22 cellular contexts compared by ENCODE assay signal in the genomic region with DNA sequence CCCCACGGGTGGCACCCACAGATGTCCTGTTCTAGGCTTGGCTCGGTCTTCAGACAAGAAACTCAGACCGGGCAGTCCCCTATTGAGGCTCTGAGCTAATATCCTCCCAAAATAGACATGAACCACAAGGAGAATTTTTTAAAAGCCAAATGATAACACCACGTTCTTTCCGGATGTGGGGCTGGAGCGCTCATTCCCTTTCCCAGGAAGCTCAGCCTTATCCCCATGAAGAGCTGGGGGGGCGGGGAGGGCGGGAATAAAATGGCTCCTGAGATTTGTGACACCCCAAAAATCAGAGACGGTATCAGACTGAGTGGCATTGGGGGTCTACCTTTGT. TPM values are rescaled to one million over a fixed set of nuclear protein-coding genes. Genes with fewer than 3 reads are reported as not detected.
DNase-seq lines count a peak whose midpoint lies in the region; ATAC-seq and TF ChIP-seq lines count a peak whose summit lies in the region.
"Had no signal": no experiment of that assay in that cellular context is flagged by ENCODE, and none has a peak within 500 bp of the region (broad histone marks: within the 10 kb centered on the region; RNA-seq: fewer than 3 reads in every experiment).

No MANE protein-coding gene starts in this region.

- peaks cover 52% of the 10 kb centered on the region for H3K27me3 Mint-ChIP-seq in GM23338 (ENCODE audit: insufficient read depth, low read depth, poor library complexity)
- peaks cover 54% of the 10 kb centered on the region for H3K27me3 Mint-ChIP-seq in CD8-positive, alpha-beta T cell (ENCODE audit: low read depth)

- POLR2A ChIA-PET in CD8-positive, alpha-beta T cell (lab: Charles Lee) = no interaction called here

- no peaks in the 10 kb centered on the region for H3K79me1 ChIP-seq in trophoblast cell (ENCODE audit: low read length)

- H3K27ac Mint-ChIP-seq in GM23338 = no peak overlapping the region
- no peak overlapping the region for H3K27ac Mint-ChIP-seq in CD8-positive, alpha-beta T cell
- H3K27ac Mint-ChIP-seq: activated naive CD8-positive, alpha-beta T cell; activated T-cell treated with anti-CD3 and anti-CD28 coated beads, Interleukin-2, amount 50 U/mL, for 24 hours; CD8-positive, alpha-beta memory T cell; effector memory CD8-positive, alpha-beta T cell had no signal

- peak overlapping the region; percentile 71 for H3K4me3 Mint-ChIP-seq in GM23338
- no peak overlapping the region for H3K4me3 Mint-ChIP-seq in CD8-positive, alpha-beta T cell
- H3K4me3 Mint-ChIP-seq: activated naive CD8-positive, alpha-beta T cell; activated T-cell treated with anti-CD3 and anti-CD28 coated beads, Interleukin-2, amount 50 U/mL, for 24 hours; CD8-positive, alpha-beta memory T cell; effector memory CD8-positive, alpha-beta T cell had no signal

- no CpG with 5 or more reads among the region's 9 CpGs for WGBS in trophoblast cell (ENCODE audit: extremely low coverage, insufficient coverage, insufficient read length)

- H3K27ac ChIP-seq in GM23338 (ENCODE audit: low read depth) (no peak overlapping the region), coronary artery (peak overlapping the region in 1 of 2 donors; percentile 79), iPS-20b (ENCODE audit: low read length) (no peak overlapping the region), trophoblast cell (ENCODE audit: low read depth, low read length) (no peak overlapping the region)
- no peak overlapping the region for H3K27ac ChIP-seq in CD8-positive, alpha-beta T cell (ENCODE audit: low read depth, low read length)
- H3K27ac ChIP-seq: pancreas had no signal

- H2BK5ac ChIP-seq in trophoblast cell (ENCODE audit: low read depth, low read length, poor library complexity) = no peak overlapping the region

- no peaks in the 10 kb centered on the region; the same call in 2 of the 3 replicates for H3K9me3 Mint-ChIP-seq in GM23338
- no peaks in the 10 kb centered on the region for H3K9me3 Mint-ChIP-seq in CD8-positive, alpha-beta T cell
- H3K9me3 Mint-ChIP-seq: activated T-cell treated with anti-CD3 and anti-CD28 coated beads, Interleukin-2, amount 50 U/mL, for 24 hours; effector memory CD8-positive, alpha-beta T cell had no signal

- H2BK12ac ChIP-seq in trophoblast cell (ENCODE audit: low read length) = no peak overlapping the region

- H2BK120ac ChIP-seq in trophoblast cell (ENCODE audit: insufficient read depth, low read length, poor library complexity) = no peak overlapping the region

- TF ChIP-seq CTCF in GM23338 (conservative IDR thresholded peaks at IDR 0.05; ENCODE audit: low read depth in 2 of 2) (no peak), coronary artery (IDR thresholded peaks at IDR 0.05) (no peak)
- no peak for TF ChIP-seq CTCF in CD8-positive, alpha-beta T cell (IDR thresholded peaks at IDR 0.05)

- no peak for ATAC-seq in GM23338
- ATAC-seq in sciatic nerve = peak; percentile 35
- ATAC-seq in CD8-positive, alpha-beta T cell = no peak
- ATAC-seq: effector memory CD8-positive, alpha-beta T cell had no signal

- H3K4ac ChIP-seq in trophoblast cell (ENCODE audit: low read depth, low read length) = no peak overlapping the region

- H3K4me1 ChIP-seq in GM23338 (ENCODE audit: insufficient read depth) (0 out of 2 replicates have a peak, but pooled peaks cover 7% of the 10 kb centered on the region), iPS-20b (ENCODE audit: insufficient read depth, low read length) (no peaks in the 10 kb centered on the region; the same call in 1 of the 2 replicates), trophoblast cell (ENCODE audit: control insufficient read depth in 1 of 2, insufficient read depth in 2 of 2, low read length in 2 of 2) (no peaks in the 10 kb centered on the region)
- H3K4me1 ChIP-seq in CD8-positive, alpha-beta T cell (ENCODE audit: insufficient read depth, low read length) = no peaks in the 10 kb centered on the region
- H3K4me1 ChIP-seq: pancreas had no signal

- no peaks in the 10 kb centered on the region; the same call in 2 of the 3 replicates for H3K36me3 Mint-ChIP-seq in GM23338 (ENCODE audit: low read depth)
- H3K36me3 Mint-ChIP-seq in CD8-positive, alpha-beta T cell = no peaks in the 10 kb centered on the region
- H3K36me3 Mint-ChIP-seq: activated naive CD8-positive, alpha-beta T cell; CD8-positive, alpha-beta memory T cell had no signal

- no peak overlapping the region for H4K8ac ChIP-seq in trophoblast cell (ENCODE audit: low read depth, low read length)

- H3K27me3 ChIP-seq in GM23338 (ENCODE audit: insufficient read depth) (peaks cover 58% of the 10 kb centered on the region), iPS-20b (ENCODE audit: insufficient read depth, low read length) (peaks cover 88% of the 10 kb centered on the region), trophoblast cell (ENCODE audit: insufficient read depth, low read length) (peaks cover 40% of the 10 kb centered on the region)
- peaks cover 7% of the 10 kb centered on the region for H3K27me3 ChIP-seq in CD8-positive, alpha-beta T cell (ENCODE audit: insufficient read depth, low read length)

- H3K14ac ChIP-seq in trophoblast cell (ENCODE audit: low read length) = no peak overlapping the region

- H3K36me3 ChIP-seq in GM23338 (ENCODE audit: insufficient read depth) = no peaks in the 10 kb centered on the region
- no peaks in the 10 kb centered on the region for H3K36me3 ChIP-seq in iPS-20b (ENCODE audit: insufficient read depth, low read depth, low read length)
- H3K36me3 ChIP-seq in trophoblast cell (ENCODE audit: control insufficient read depth in 1 of 2, insufficient read depth in 2 of 2, low read length in 2 of 2) = no peaks in the 10 kb centered on the region
- no peaks in the 10 kb centered on the region for H3K36me3 ChIP-seq in CD8-positive, alpha-beta T cell (ENCODE audit: insufficient read depth, low read length)
- H3K36me3 ChIP-seq: pancreas had no signal

- H2AK5ac ChIP-seq in trophoblast cell (ENCODE audit: low read length) = no peak overlapping the region

- H3F3A ChIP-seq in GM23338 (replicated peaks; ENCODE audit: low read depth) = no peaks in the 10 kb centered on the region

- H3K79me2 ChIP-seq in GM23338 (replicated peaks; ENCODE audit: insufficient read depth) (no peaks in the 10 kb centered on the region), trophoblast cell (ENCODE audit: control insufficient read depth, insufficient read depth, low read length, poor library complexity) (no peaks in the 10 kb centered on the region)

- DNase-seq in GM23338 (ENCODE audit: low spot score) = no peak
- no peak for DNase-seq in coronary artery (ENCODE audit: low spot score)
- no peak for DNase-seq in sciatic nerve (ENCODE audit: low spot score)
- no peak for DNase-seq in NCI-H1092 treated with DMSO at 0.1 percent for 48 hours (lab: John Stamatoyannopoulos, UW)
- no peak for DNase-seq in NCI-H2171 (lab: John Stamatoyannopoulos, UW)
- no peak for DNase-seq in trophoblast cell
- DNase-seq in CD8-positive, alpha-beta T cell = no peak
- DNase-seq: activated CD4-positive, alpha-beta T cell treated with anti-CD3 and anti-CD28 coated beads, Interleukin-2, amount 50 U/mL, for 48 hours; activated T-cell treated with anti-CD3 and anti-CD28 coated beads, Interleukin-2, amount 50 U/mL, for 24 hours; CD8-positive, alpha-beta memory T cell; DMS79 treated with DMSO at 0.1 percent for 48 hours; effector memory CD8-positive, alpha-beta T cell; foreskin fibroblast; NCI-H1436; NCI-H2227 treated with DMSO at 0.1 percent for 48 hours; NK-92 treated with Interleukin-12 subunit alpha and Interleukin-12 subunit beta, amount 100 ng/mL, for 24 hours; pancreas; RPMI8226; stimulated activated naive CD4-positive, alpha-beta T cell treated with Interleukin-2 at 50 U/mL for 16 hours; SW 1271 had no signal

- no peak overlapping the region for H4K12ac ChIP-seq in trophoblast cell (ENCODE audit: low read depth, low read length)

- H3K4me1 Mint-ChIP-seq in GM23338 = peaks cover 9% of the 10 kb centered on the region
- H3K4me1 Mint-ChIP-seq in CD8-positive, alpha-beta T cell (ENCODE audit: low read depth) = peaks cover 6% of the 10 kb centered on the region

- intact Hi-C loops in sciatic nerve (cut with DNase I) = no loop called here
- intact Hi-C loops in CD8-positive, alpha-beta T cell (cut with DNase I, micrococcal nuclease) = no loop called here

- H3K18ac ChIP-seq in trophoblast cell (ENCODE audit: low read length) = no peak overlapping the region

- H4K20me1 ChIP-seq in GM23338 (replicated peaks; ENCODE audit: insufficient read depth) = no peaks in the 10 kb centered on the region; the same call in 1 of the 2 replicates

- H4K91ac ChIP-seq in trophoblast cell (ENCODE audit: low read depth, low read length) = no peak overlapping the region

- H2AFZ ChIP-seq in GM23338 (peak overlapping the region; percentile 90; the same call in 1 of the 2 replicates), trophoblast cell (ENCODE audit: insufficient read depth, low read length, poor library complexity) (no peak overlapping the region)

- H3K4me3 ChIP-seq in GM23338 = peak overlapping the region; percentile 70
- H3K4me3 ChIP-seq in coronary artery = peak overlapping the region; percentile 74
- peak overlapping the region; percentile 60; the same call in 1 of the 2 replicates for H3K4me3 ChIP-seq in iPS-20b (ENCODE audit: low read length)
- no peak overlapping the region for H3K4me3 ChIP-seq in trophoblast cell (ENCODE audit: low read depth, low read length)
- H3K4me3 ChIP-seq in CD8-positive, alpha-beta T cell (ENCODE audit: low read depth, low read length) = no peak overlapping the region

- no peak overlapping the region for H3K9ac ChIP-seq in iPS-20b (ENCODE audit: low read depth, low read length)
- no peak overlapping the region for H3K9ac ChIP-seq in trophoblast cell (ENCODE audit: low read length)

- no peak overlapping the region for H3K23ac ChIP-seq in trophoblast cell (ENCODE audit: low read length)

- H3K4me2 ChIP-seq in GM23338 (peak overlapping the region; percentile 80), trophoblast cell (ENCODE audit: low read length) (no peak overlapping the region)

- CTCF ChIA-PET in CD8-positive, alpha-beta T cell (lab: Charles Lee) = interaction anchor here (0.8 kb wide), 1 partner anchor 8 kb away, joined by 3 read pairs; no protein-coding TSS in a partner anchor

- H3K9me3 ChIP-seq in iPS-20b (ENCODE audit: insufficient read depth, low read depth, low read length) (no peaks in the 10 kb centered on the region), trophoblast cell (ENCODE audit: insufficient read depth, low read depth, low read length) (no peaks in the 10 kb centered on the region)
- H3K9me3 ChIP-seq in CD8-positive, alpha-beta T cell (ENCODE audit: low read length) = no peaks in the 10 kb centered on the region
- H3K9me3 ChIP-seq: pancreas had no signal

- no peaks in the 10 kb centered on the region for H3K9me2 ChIP-seq in GM23338 (ENCODE audit: insufficient read depth)

TF ChIP-seq in GM23338, 12 proteins besides CTCF, POLR2A, EP300 and RAD21:
- TF ChIP-seq POLR2AphosphoS5 (IDR thresholded peaks at IDR 0.05; ENCODE audit: low read depth) = no peak
- TF ChIP-seq EZH2 (IDR thresholded peaks at IDR 0.05; ENCODE audit: low read depth, unreplicated experiment) = peak; percentile 10

RNA-seq across cellular contexts. Expression of gene SLC6A1, which starts 1.1 kb away (rescaled TPM):
- total RNA-seq in GM23338 (2014; rRNA removed; shearing (Covaris generic)) = 0.16 and 0.28 TPM in 2 replicates
- polyA plus RNA-seq in GM23338 (2016; fragmentation: Nextera tagmentation; extraction: Ambion mirVana) = 0.16 and 0.23 TPM in 2 replicates
- total RNA-seq in sciatic nerve = 10.9 TPM
- polyA plus RNA-seq in trophoblast cell (2013) = not detected in 2 replicates
- not detected for total RNA-seq in CD8-positive, alpha-beta T cell
- total RNA-seq: CD8-positive, alpha-beta memory T cell had no signal
- polyA plus RNA-seq: CD8-positive, alpha-beta memory T cell had no signal

Comparison
In these comparisons a context has a peak if more than half of its experiments do, and no peak if none do; other contexts are left out.
1. H3K4me3 ChIP-seq: peak in GM23338 (single experiment), coronary artery (single experiment) and iPS-20b (single experiment); none in trophoblast cell (single experiment) and CD8-positive, alpha-beta T cell (single experiment).